ENCODE assay signal across 1 cellular context in the genomic region with DNA sequence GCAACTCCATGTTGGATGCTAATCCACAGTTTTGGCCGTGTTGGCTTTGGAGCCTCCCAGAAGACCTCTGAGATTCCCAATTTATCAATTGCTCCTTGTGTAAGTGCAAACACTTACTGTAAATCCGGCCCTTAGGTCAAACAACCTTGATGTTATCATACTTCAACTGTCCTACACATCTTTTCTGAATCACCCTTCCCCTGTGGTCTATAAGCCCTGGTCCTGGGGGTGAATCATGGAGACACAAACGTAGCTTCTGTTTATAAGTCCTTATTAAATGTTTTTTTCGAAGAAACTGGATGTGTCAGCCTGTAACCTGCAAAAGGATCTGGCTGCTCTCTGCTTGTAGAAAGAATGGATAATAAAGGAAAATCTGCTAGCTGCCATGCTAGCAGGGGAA.
TF ChIP-seq lines count a peak whose summit lies in the region.

No MANE protein-coding gene starts in this region.

TF ChIP-seq in K562, 482 proteins besides CTCF, POLR2A, EP300 and RAD21:
- no peak for TF ChIP-seq ZNF766 (CRISPR knock-in tag; conservative IDR thresholded peaks at IDR 0.05)
- TF ChIP-seq FOSL1 (tag; conservative IDR thresholded peaks at IDR 0.05) = peak; percentile 53; the same call in 1 of the 2 replicates
- TF ChIP-seq, protein P1, sequence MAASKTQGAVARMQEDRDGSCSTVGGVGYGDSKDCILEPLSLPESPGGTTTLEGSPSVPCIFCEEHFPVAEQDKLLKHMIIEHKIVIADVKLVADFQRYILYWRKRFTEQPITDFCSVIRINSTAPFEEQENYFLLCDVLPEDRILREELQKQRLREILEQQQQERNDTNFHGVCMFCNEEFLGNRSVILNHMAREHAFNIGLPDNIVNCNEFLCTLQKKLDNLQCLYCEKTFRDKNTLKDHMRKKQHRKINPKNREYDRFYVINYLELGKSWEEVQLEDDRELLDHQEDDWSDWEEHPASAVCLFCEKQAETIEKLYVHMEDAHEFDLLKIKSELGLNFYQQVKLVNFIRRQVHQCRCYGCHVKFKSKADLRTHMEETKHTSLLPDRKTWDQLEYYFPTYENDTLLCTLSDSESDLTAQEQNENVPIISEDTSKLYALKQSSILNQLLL (CRISPR knock-in tag; IDR thresholded peaks at IDR 0.05; ENCODE audit: borderline replicate concordance) = no peak
- TF ChIP-seq KDM5B (IDR thresholded peaks at IDR 0.05; ENCODE audit: insufficient replicate concordance, low read depth, low read length) = no peak
- TF ChIP-seq TCF3 (CRISPR knock-in tag; IDR thresholded peaks at IDR 0.05) = no peak
- TF ChIP-seq ZNF444 (CRISPR knock-in tag; IDR thresholded peaks at IDR 0.05) = no peak
- TF ChIP-seq NR2C1 (IDR thresholded peaks at IDR 0.05) = no peak
- 0 out of 2 replicates have a peak, but pooled peaks have one; percentile 24 for TF ChIP-seq NR2C1 (tag; IDR thresholded peaks at IDR 0.05)
- TF ChIP-seq TARDBP (IDR thresholded peaks at IDR 0.05) = no peak
- TF ChIP-seq, protein P2, sequence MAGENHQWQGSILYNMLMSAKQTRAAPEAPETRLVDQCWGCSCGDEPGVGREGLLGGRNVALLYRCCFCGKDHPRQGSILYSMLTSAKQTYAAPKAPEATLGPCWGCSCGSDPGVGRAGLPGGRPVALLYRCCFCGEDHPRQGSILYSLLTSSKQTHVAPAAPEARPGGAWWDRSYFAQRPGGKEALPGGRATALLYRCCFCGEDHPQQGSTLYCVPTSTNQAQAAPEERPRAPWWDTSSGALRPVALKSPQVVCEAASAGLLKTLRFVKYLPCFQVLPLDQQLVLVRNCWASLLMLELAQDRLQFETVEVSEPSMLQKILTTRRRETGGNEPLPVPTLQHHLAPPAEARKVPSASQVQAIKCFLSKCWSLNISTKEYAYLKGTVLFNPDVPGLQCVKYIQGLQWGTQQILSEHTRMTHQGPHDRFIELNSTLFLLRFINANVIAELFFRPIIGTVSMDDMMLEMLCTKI (IDR thresholded peaks at IDR 0.05; ENCODE audit: partially characterized antibody) = no peak
- TF ChIP-seq TAF7 (tag; IDR thresholded peaks at IDR 0.05) = no peak
- TF ChIP-seq, protein P3, sequence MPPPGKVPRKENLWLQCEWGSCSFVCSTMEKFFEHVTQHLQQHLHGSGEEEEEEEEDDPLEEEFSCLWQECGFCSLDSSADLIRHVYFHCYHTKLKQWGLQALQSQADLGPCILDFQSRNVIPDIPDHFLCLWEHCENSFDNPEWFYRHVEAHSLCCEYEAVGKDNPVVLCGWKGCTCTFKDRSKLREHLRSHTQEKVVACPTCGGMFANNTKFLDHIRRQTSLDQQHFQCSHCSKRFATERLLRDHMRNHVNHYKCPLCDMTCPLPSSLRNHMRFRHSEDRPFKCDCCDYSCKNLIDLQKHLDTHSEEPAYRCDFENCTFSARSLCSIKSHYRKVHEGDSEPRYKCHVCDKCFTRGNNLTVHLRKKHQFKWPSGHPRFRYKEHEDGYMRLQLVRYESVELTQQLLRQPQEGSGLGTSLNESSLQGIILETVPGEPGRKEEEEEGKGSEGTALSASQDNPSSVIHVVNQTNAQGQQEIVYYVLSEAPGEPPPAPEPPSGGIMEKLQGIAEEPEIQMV (tag; conservative IDR thresholded peaks at IDR 0.05; ENCODE audit: low read depth) = no peak
- TF ChIP-seq NELFE (IDR thresholded peaks at IDR 0.05; ENCODE audit: insufficient read depth, insufficient read length) = no peak
- TF ChIP-seq, protein P4, sequence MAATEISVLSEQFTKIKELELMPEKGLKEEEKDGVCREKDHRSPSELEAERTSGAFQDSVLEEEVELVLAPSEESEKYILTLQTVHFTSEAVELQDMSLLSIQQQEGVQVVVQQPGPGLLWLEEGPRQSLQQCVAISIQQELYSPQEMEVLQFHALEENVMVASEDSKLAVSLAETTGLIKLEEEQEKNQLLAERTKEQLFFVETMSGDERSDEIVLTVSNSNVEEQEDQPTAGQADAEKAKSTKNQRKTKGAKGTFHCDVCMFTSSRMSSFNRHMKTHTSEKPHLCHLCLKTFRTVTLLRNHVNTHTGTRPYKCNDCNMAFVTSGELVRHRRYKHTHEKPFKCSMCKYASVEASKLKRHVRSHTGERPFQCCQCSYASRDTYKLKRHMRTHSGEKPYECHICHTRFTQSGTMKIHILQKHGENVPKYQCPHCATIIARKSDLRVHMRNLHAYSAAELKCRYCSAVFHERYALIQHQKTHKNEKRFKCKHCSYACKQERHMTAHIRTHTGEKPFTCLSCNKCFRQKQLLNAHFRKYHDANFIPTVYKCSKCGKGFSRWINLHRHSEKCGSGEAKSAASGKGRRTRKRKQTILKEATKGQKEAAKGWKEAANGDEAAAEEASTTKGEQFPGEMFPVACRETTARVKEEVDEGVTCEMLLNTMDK (IDR thresholded peaks at IDR 0.05; ENCODE audit: borderline replicate concordance, insufficient read depth, low read depth, low read length, poor library complexity, severe bottlenecking) = no peak
- TF ChIP-seq KDM1A (IDR thresholded peaks at IDR 0.05) = peak; percentile 17 to 23; a peak in 1 of 4 replicates
- TF ChIP-seq SRSF1 (IDR thresholded peaks at IDR 0.05; ENCODE audit: low read depth, low read length) = no peak
- TF ChIP-seq, protein P5, sequence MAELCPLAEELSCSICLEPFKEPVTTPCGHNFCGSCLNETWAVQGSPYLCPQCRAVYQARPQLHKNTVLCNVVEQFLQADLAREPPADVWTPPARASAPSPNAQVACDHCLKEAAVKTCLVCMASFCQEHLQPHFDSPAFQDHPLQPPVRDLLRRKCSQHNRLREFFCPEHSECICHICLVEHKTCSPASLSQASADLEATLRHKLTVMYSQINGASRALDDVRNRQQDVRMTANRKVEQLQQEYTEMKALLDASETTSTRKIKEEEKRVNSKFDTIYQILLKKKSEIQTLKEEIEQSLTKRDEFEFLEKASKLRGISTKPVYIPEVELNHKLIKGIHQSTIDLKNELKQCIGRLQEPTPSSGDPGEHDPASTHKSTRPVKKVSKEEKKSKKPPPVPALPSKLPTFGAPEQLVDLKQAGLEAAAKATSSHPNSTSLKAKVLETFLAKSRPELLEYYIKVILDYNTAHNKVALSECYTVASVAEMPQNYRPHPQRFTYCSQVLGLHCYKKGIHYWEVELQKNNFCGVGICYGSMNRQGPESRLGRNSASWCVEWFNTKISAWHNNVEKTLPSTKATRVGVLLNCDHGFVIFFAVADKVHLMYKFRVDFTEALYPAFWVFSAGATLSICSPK (IDR thresholded peaks at IDR 0.05; ENCODE audit: borderline replicate concordance) = no peak
- peak; percentile 18; the same call in 1 of the 2 replicates for TF ChIP-seq JUND (IDR thresholded peaks at IDR 0.05; ENCODE audit: borderline replicate concordance, low read depth, low read length)
- no peak for TF ChIP-seq JUND (tag; IDR thresholded peaks at IDR 0.05; ENCODE audit: borderline replicate concordance, low read depth, low read length)
- no peak for TF ChIP-seq STAT5B (CRISPR knock-in tag; IDR thresholded peaks at IDR 0.05)
- TF ChIP-seq TEAD2 (tag; IDR thresholded peaks at IDR 0.05) = no peak
- TF ChIP-seq FOXK1 (CRISPR knock-in tag; IDR thresholded peaks at IDR 0.05; ENCODE audit: borderline replicate concordance) = no peak
- no peak for TF ChIP-seq TRIM24 (IDR thresholded peaks at IDR 0.05)
- TF ChIP-seq, protein P6, sequence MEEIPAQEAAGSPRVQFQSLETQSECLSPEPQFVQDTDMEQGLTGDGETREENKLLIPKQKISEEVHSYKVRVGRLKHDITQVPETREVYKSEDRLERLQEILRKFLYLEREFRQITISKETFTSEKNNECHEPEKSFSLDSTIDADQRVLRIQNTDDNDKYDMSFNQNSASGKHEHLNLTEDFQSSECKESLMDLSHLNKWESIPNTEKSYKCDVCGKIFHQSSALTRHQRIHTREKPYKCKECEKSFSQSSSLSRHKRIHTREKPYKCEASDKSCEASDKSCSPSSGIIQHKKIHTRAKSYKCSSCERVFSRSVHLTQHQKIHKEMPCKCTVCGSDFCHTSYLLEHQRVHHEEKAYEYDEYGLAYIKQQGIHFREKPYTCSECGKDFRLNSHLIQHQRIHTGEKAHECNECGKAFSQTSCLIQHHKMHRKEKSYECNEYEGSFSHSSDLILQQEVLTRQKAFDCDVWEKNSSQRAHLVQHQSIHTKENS (CRISPR knock-in tag; IDR thresholded peaks at IDR 0.05) = no peak
- TF ChIP-seq ZNF134 (CRISPR knock-in tag; conservative IDR thresholded peaks at IDR 0.05) = no peak
- no peak for TF ChIP-seq PTBP1 (IDR thresholded peaks at IDR 0.05; ENCODE audit: low read depth, low read length)
